ENCODE assay signal across 9 cellular contexts in the genomic region with DNA sequence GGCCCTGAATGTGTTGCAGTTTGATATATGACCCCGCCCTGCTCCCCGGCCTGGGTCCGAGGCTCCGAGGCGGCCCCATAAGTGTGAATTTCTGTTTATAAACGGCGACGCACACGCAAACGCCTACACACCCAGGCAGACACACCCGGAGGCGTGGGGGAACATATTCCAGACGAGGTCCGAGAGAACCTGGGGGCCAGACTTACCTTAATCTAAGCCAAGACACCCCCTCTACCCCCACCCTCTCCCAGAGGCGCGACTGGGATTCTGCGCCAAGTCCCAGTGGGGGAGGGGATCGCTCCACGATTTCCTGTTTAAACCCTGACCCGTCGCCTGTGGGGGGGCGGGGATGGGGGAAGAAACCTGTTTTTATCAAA. TPM values are rescaled to one million over a fixed set of nuclear protein-coding genes. Genes with fewer than 3 reads are reported as not detected.
A peak's percentile ranks its signal among the peaks of the same experiment; 100 is the strongest.
DNase-seq lines count a peak whose midpoint lies in the region; ATAC-seq and TF ChIP-seq lines count a peak whose summit lies in the region.
"Had no signal": no experiment of that assay in that cellular context is flagged by ENCODE, and none has a peak within 500 bp of the region (broad histone marks: within the 10 kb centered on the region; RNA-seq: fewer than 3 reads in every experiment).

No MANE protein-coding gene starts in this region.

- H3K79me2 ChIP-seq in PC-9 (ENCODE audit: low read depth): no peaks in the 10 kb centered on the region

- intact Hi-C loops in PC-9 (cut with micrococcal nuclease; ENCODE audit: unreplicated experiment): no loop called here

- no peaks in the 10 kb centered on the region; the same call in 1 of the 2 replicates for H3K4me1 ChIP-seq in PC-9 (replicated peaks; ENCODE audit: insufficient read depth)
- H3K4me1 ChIP-seq: BLaER1 had no signal

- POLR2A ChIA-PET in PC-9 (lab: Charles Lee; ENCODE audit: unreplicated experiment): no interaction called here

- CTCF ChIA-PET in PC-9 (lab: Charles Lee): no interaction called here

- H3F3A ChIP-seq in PC-9 (ENCODE audit: insufficient read depth, low read depth): no peaks in the 10 kb centered on the region

- peak; percentile 46 for DNase-seq in NCI-H748 (lab: John Stamatoyannopoulos, UW; ENCODE audit: unreplicated experiment)
- DNase-seq in NCI-H748 treated with DMSO at 0.1 percent for 48 hours (lab: John Stamatoyannopoulos, UW): no peak
- no peak for DNase-seq in PC-9
- no peak for DNase-seq in foreskin fibroblast
- no peak for DNase-seq in stimulated activated naive B cell treated with anti-CD40 and anti-IgM and Interleukin-4, amounts not matched to agents 10 μg/mL and 1 μg/mL and 100 μg/mL, for 72 hours
- DNase-seq in GM19238 (ENCODE audit: insufficient read length, low spot score): no peak
- DNase-seq in DMS153 (lab: John Stamatoyannopoulos, UW): no peak

- peaks cover 70 to 83% of the 10 kb centered on the region in 2 donors for H3K27me3 Mint-ChIP-seq in stimulated activated naive B cell treated with anti-CD40 and anti-IgM and Interleukin-4, amounts not matched to agents 10 μg/mL and 1 μg/mL and 100 μg/mL, for 72 hours

- H3K27ac ChIP-seq in PC-9: no peak overlapping the region
- H3K27ac ChIP-seq: BLaER1 had no signal

- peak overlapping the region; percentile 83 to 86 for H3K4me3 Mint-ChIP-seq in stimulated activated naive B cell treated with anti-CD40 and anti-IgM and Interleukin-4, amounts not matched to agents 10 μg/mL and 1 μg/mL and 100 μg/mL, for 72 hours

- TF ChIP-seq CTCF in PC-9 (conservative IDR thresholded peaks at IDR 0.05) (no peak), foreskin fibroblast (IDR thresholded peaks at IDR 0.05; ENCODE audit: low read depth, low read length) (no peak)

- no peaks in the 10 kb centered on the region for H3K36me3 ChIP-seq in PC-9 (ENCODE audit: low read depth)
- H3K36me3 ChIP-seq: BLaER1 had no signal

- peaks cover 0 to 2% of the 10 kb centered on the region in 2 donors for H3K36me3 Mint-ChIP-seq in stimulated activated naive B cell treated with anti-CD40 and anti-IgM and Interleukin-4, amounts not matched to agents 10 μg/mL and 1 μg/mL and 100 μg/mL, for 72 hours

- H3K27ac Mint-ChIP-seq in stimulated activated naive B cell treated with anti-CD40 and anti-IgM and Interleukin-4, amounts not matched to agents 10 μg/mL and 1 μg/mL and 100 μg/mL, for 72 hours: peak overlapping the region; percentile 89

- H3K9me2 ChIP-seq in PC-9 (ENCODE audit: insufficient read depth): no peaks in the 10 kb centered on the region

- H3K4me1 Mint-ChIP-seq in stimulated activated naive B cell treated with anti-CD40 and anti-IgM and Interleukin-4, amounts not matched to agents 10 μg/mL and 1 μg/mL and 100 μg/mL, for 72 hours: peaks cover 21 to 41% of the 10 kb centered on the region in 2 donors

- no peaks in the 10 kb centered on the region for H3K27me3 ChIP-seq in PC-9 (ENCODE audit: insufficient read depth, low read depth)

- H2AFZ ChIP-seq in PC-9: peak overlapping the region; percentile 94

- no peak for ATAC-seq in stimulated activated naive B cell treated with anti-CD40 and anti-IgM and Interleukin-4, amounts not matched to agents 10 μg/mL and 1 μg/mL and 100 μg/mL, for 72 hours (replicated peaks)
- no peak for ATAC-seq in GM18498 (IDR thresholded peaks at IDR 0.05; ENCODE audit: unreplicated experiment)

- no peaks in the 10 kb centered on the region for H4K20me1 ChIP-seq in PC-9 (ENCODE audit: insufficient read depth)

- no TSS peak for BruUV-seq in PC-9 (replicated peaks; lab: Mats Ljungman, UMichigan)

- no peaks in the 10 kb centered on the region for H3K9me3 Mint-ChIP-seq in stimulated activated naive B cell treated with anti-CD40 and anti-IgM and Interleukin-4, amounts not matched to agents 10 μg/mL and 1 μg/mL and 100 μg/mL, for 72 hours

- no peaks in the 10 kb centered on the region for H3K9me3 ChIP-seq in PC-9 (ENCODE audit: insufficient read depth, low read depth)
- H3K9me3 ChIP-seq: BLaER1 had no signal

- H3K4me3 ChIP-seq in PC-9: peak overlapping the region; percentile 82; the same call in 1 of the 2 replicates
- peak overlapping the region; percentile 59 to 91 for H3K4me3 ChIP-seq in foreskin fibroblast (ENCODE audit: low read depth in 1 of 2, low read length in 2 of 2)
- H3K4me3 ChIP-seq: BLaER1 had no signal

- H3K4me2 ChIP-seq in PC-9: peak overlapping the region; percentile 99
- H3K4me2 ChIP-seq: BLaER1 had no signal

RNA-seq across cellular contexts. Expression of gene HOXC6, which starts 9.6 kb away (rescaled TPM):
- total RNA-seq in PC-9 (2021): 4.1 and 5.7 TPM in 2 replicates

RNA-seq across cellular contexts. Expression of gene HOXC8, which starts 9.8 kb away (rescaled TPM):
- total RNA-seq in PC-9 (2021): 3.8 and 4.3 TPM in 2 replicates

RNA-seq across cellular contexts. Expression of gene HOXC5, which starts 14.3 kb away (rescaled TPM):
- 0.61 and 1.8 TPM in 2 replicates for total RNA-seq in PC-9 (2021)

RNA-seq across cellular contexts. Expression of gene HOXC9, which starts 18.6 kb away (rescaled TPM):
- 7.5 and 10.2 TPM in 2 replicates for total RNA-seq in PC-9 (2021)

RNA-seq across cellular contexts. Expression of gene HOXC10, which starts 33.6 kb away (rescaled TPM):
- 1.1 and 1.4 TPM in 2 replicates for total RNA-seq in PC-9 (2021)
